ENCODE assay signal across 15 cellular contexts in the genomic region with DNA sequence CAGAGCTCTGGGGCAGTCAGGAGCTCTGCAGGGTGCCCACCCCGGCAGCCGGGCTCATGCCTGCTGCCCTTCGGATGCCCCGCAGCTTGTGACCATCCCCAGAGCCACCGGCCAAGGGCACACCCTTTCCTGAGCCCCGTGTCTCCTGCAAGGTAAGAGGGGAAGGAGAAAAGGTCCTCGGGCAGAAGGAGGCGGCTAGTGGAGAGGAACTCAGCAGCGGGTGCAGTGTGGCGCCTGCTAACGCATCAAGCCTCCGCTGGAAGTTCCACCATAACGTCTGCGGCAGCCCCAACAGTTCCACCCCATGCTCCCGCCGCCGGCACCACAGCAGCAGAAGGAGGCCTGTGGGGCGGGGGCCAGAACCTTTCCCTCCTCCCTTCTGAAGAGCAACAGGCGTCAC. TPM values are rescaled to one million over a fixed set of nuclear protein-coding genes. Genes with fewer than 3 reads are reported as not detected.
A peak's percentile ranks its signal among the peaks of the same experiment; 100 is the strongest.
DNase-seq lines count a peak whose midpoint lies in the region; ATAC-seq, FAIRE-seq and TF ChIP-seq lines count a peak whose summit lies in the region.
"Had no signal": no experiment of that assay in that cellular context is flagged by ENCODE, and none has a peak within 500 bp of the region (broad histone marks: within the 10 kb centered on the region; RNA-seq: fewer than 3 reads in every experiment).

No MANE protein-coding gene starts in this region.

- no peaks in the 10 kb centered on the region for H3K36me3 Mint-ChIP-seq in activated naive CD4-positive, alpha-beta T cell treated with anti-CD3 and anti-CD28 coated beads, Interleukin-2, amount 10 ng/mL, durations not matched to agents 7 days and 5 days
- no peaks in the 10 kb centered on the region for H3K36me3 Mint-ChIP-seq in WTC11
- no peaks in the 10 kb centered on the region for H3K36me3 Mint-ChIP-seq in stimulated activated effector memory CD8-positive, alpha-beta T cell treated with anti-CD3 and anti-CD28 coated beads, Interleukin-12 subunit alpha, Interleukin-12 subunit beta, amount 100 ng/mL, for 72 hours

- no TSS peak for BruUV-seq in HepG2 (replicated peaks; lab: Mats Ljungman, UMichigan)

- no peak overlapping the region for H3K27ac ChIP-seq in colonic mucosa
- H3K27ac ChIP-seq in HepG2 (ENCODE audit: extremely low read length, insufficient read depth, low read length) = no peak overlapping the region
- H3K27ac ChIP-seq: gastroesophageal sphincter, skin epidermis had no signal

- H3K27ac Mint-ChIP-seq in activated naive CD4-positive, alpha-beta T cell treated with anti-CD3 and anti-CD28 coated beads, Interleukin-2, amount 10 ng/mL, durations not matched to agents 7 days and 5 days = no peak overlapping the region
- no peak overlapping the region for H3K27ac Mint-ChIP-seq in WTC11
- no peak overlapping the region for H3K27ac Mint-ChIP-seq in stimulated activated effector memory CD8-positive, alpha-beta T cell treated with anti-CD3 and anti-CD28 coated beads, Interleukin-12 subunit alpha, Interleukin-12 subunit beta, amount 100 ng/mL, for 72 hours
- H3K27ac Mint-ChIP-seq: dendritic cell treated with granulocyte-macrophage colony-stimulating factor and Interleukin-4, amounts not matched to agents 40 ng/mL and 50 ng/mL, for 4 days; HFFc6 had no signal

- H3K4me1 ChIP-seq in iPS-15b (ENCODE audit: control insufficient read depth, insufficient read depth, low read length) = peaks cover 9% of the 10 kb centered on the region
- H3K4me1 ChIP-seq in colonic mucosa = no peaks in the 10 kb centered on the region
- H3K4me1 ChIP-seq in HepG2 (ENCODE audit: insufficient read depth, low read length) = no peaks in the 10 kb centered on the region

- H3K4me2 ChIP-seq in HepG2 (ENCODE audit: low read depth, low read length) = no peak overlapping the region

- H3K4me3 Mint-ChIP-seq in activated naive CD4-positive, alpha-beta T cell treated with anti-CD3 and anti-CD28 coated beads, Interleukin-2, amount 10 ng/mL, durations not matched to agents 7 days and 5 days = peak overlapping the region; percentile 26
- peak overlapping the region; percentile 60 for H3K4me3 Mint-ChIP-seq in WTC11
- peak overlapping the region; percentile 35 for H3K4me3 Mint-ChIP-seq in stimulated activated effector memory CD8-positive, alpha-beta T cell treated with anti-CD3 and anti-CD28 coated beads, Interleukin-12 subunit alpha, Interleukin-12 subunit beta, amount 100 ng/mL, for 72 hours
- H3K4me3 Mint-ChIP-seq: dendritic cell treated with granulocyte-macrophage colony-stimulating factor and Interleukin-4, amounts not matched to agents 40 ng/mL and 50 ng/mL, for 4 days; HFFc6 had no signal

- DNase-seq in activated naive CD4-positive, alpha-beta T cell treated with anti-CD3 and anti-CD28 coated beads, Interleukin-2, amount 10 ng/mL, durations not matched to agents 7 days and 5 days = peak; percentile 27
- no peak for DNase-seq in activated naive CD4-positive, alpha-beta T cell (lab: John Stamatoyannopoulos, UW)
- DNase-seq in WTC11 (ENCODE audit: low spot score) (peak; percentile 47), colonic mucosa (no peak), HepG2 (ENCODE audit: low spot score) (no peak), CD1c-positive myeloid dendritic cell (ENCODE audit: extremely low spot score) (no peak)
- DNase-seq in stimulated activated effector memory CD8-positive, alpha-beta T cell treated with anti-CD3 and anti-CD28 coated beads, Interleukin-12 subunit alpha, Interleukin-12 subunit beta, amount 100 ng/mL, for 72 hours (ENCODE audit: low spot score in 2 of 2) = no peak
- DNase-seq: activated effector memory CD4-positive, alpha-beta T cell treated with anti-CD3 and anti-CD28 coated beads, Interleukin-2, amount 50 U/mL, for 16 hours; HFFc6; NCI-H1105; T-helper 9 cell had no signal

- POLR2A ChIA-PET in WTC11 (lab: Charles Lee) = interaction anchor here (0.7 to 1.0 kb wide), 2 partner anchors 73 to 1512 kb away, joined by 3 read pairs; no protein-coding TSS in a partner anchor
- POLR2A ChIA-PET in HepG2 (lab: Yijun Ruan, JAX) = no interaction called here

- H3K9ac ChIP-seq in iPS-15b (ENCODE audit: low read depth, low read length) (no peak overlapping the region), colonic mucosa (ENCODE audit: low read depth in 2 of 2, low read length in 2 of 2) (no peak overlapping the region), HepG2 (ENCODE audit: insufficient read depth, low read depth, low read length) (no peak overlapping the region)

- peaks cover 12% of the 10 kb centered on the region for H3K4me1 Mint-ChIP-seq in activated naive CD4-positive, alpha-beta T cell treated with anti-CD3 and anti-CD28 coated beads, Interleukin-2, amount 10 ng/mL, durations not matched to agents 7 days and 5 days
- H3K4me1 Mint-ChIP-seq in WTC11 = peaks cover 26% of the 10 kb centered on the region
- peaks cover 20% of the 10 kb centered on the region for H3K4me1 Mint-ChIP-seq in stimulated activated effector memory CD8-positive, alpha-beta T cell treated with anti-CD3 and anti-CD28 coated beads, Interleukin-12 subunit alpha, Interleukin-12 subunit beta, amount 100 ng/mL, for 72 hours

- H3K27me3 ChIP-seq in iPS-15b (ENCODE audit: control insufficient read depth, insufficient read depth, low read length) = peaks cover 31% of the 10 kb centered on the region
- H3K27me3 ChIP-seq in colonic mucosa = peaks cover 12% of the 10 kb centered on the region
- peaks cover 0 to 66% of the 10 kb centered on the region in 2 experiments; a peak in 4 of 5 replicates for H3K27me3 ChIP-seq in HepG2 (ENCODE audit: control insufficient read depth in 1 of 2, insufficient read depth in 2 of 2, low read length in 2 of 2)

- no peak for TF ChIP-seq RAD21 in HepG2 (CRISPR knock-in tag; IDR thresholded peaks at IDR 0.05)

- 14% methylated on average over 11 of the region's 19 CpGs for WGBS in HepG2 (ENCODE audit: low lambda C conversion rate)

- no peaks in the 10 kb centered on the region for H3K9me3 Mint-ChIP-seq in activated naive CD4-positive, alpha-beta T cell treated with anti-CD3 and anti-CD28 coated beads, Interleukin-2, amount 10 ng/mL, durations not matched to agents 7 days and 5 days
- no peaks in the 10 kb centered on the region for H3K9me3 Mint-ChIP-seq in WTC11
- no peaks in the 10 kb centered on the region for H3K9me3 Mint-ChIP-seq in stimulated activated effector memory CD8-positive, alpha-beta T cell treated with anti-CD3 and anti-CD28 coated beads, Interleukin-12 subunit alpha, Interleukin-12 subunit beta, amount 100 ng/mL, for 72 hours
- H3K9me3 Mint-ChIP-seq: dendritic cell treated with granulocyte-macrophage colony-stimulating factor and Interleukin-4, amounts not matched to agents 40 ng/mL and 50 ng/mL, for 4 days; HFFc6 had no signal

- peaks cover 74% of the 10 kb centered on the region for H3K27me3 Mint-ChIP-seq in activated naive CD4-positive, alpha-beta T cell treated with anti-CD3 and anti-CD28 coated beads, Interleukin-2, amount 10 ng/mL, durations not matched to agents 7 days and 5 days
- peaks cover 32% of the 10 kb centered on the region for H3K27me3 Mint-ChIP-seq in WTC11 (ENCODE audit: low read depth)

- peak overlapping the region; percentile 39 for H3K4me3 ChIP-seq in iPS-15b (ENCODE audit: low read depth, low read length)
- no peak overlapping the region for H3K4me3 ChIP-seq in colonic mucosa
- H3K4me3 ChIP-seq in HepG2 (replicated peaks in 1 of 3; ENCODE audit: insufficient read depth in 1 of 3, low read depth in 2 of 3, low read length in 3 of 3) = no peak overlapping the region
- H3K4me3 ChIP-seq: gastroesophageal sphincter, skin epidermis had no signal

- FAIRE-seq in HepG2 (lab: Jason Lieb, UNC) = no peak

- H4K20me1 ChIP-seq in HepG2 (ENCODE audit: insufficient read depth, low read length) = no peaks in the 10 kb centered on the region

- intact Hi-C loops in colonic mucosa (cut with DNase I) (no loop called here), HepG2 (cut with micrococcal nuclease; ENCODE audit: unreplicated experiment) (no loop called here)

- TF ChIP-seq EP300 in HepG2 (IDR thresholded peaks at IDR 0.05; ENCODE audit: low read depth in 2 of 2, low read length in 2 of 2) (no peak), HepG2 (CRISPR knock-in tag; IDR thresholded peaks at IDR 0.05; ENCODE audit: borderline replicate concordance) (no peak)

- in situ Hi-C loops in HepG2 (cut with HindIII; ENCODE audit: extremely low pct_ligation_motif_present, low pct_unique_long_range_greater_than_20kb) = no loop called here

- CTCF ChIA-PET in activated naive CD4-positive, alpha-beta T cell treated with anti-CD3 and anti-CD28 coated beads, Interleukin-2, amount 10 ng/mL, durations not matched to agents 7 days and 5 days (lab: Charles Lee) = no interaction called here
- CTCF ChIA-PET in WTC11 (lab: Charles Lee) = interaction anchor here (1.0 to 1.7 kb wide), 5 partner anchors 8 to 139 kb away, joined by 3 to 10 read pairs (median 4); no protein-coding TSS in a partner anchor
- CTCF ChIA-PET in HepG2 (lab: Yijun Ruan, JAX; ENCODE audit: low intra/inter-chr PET ratio, low total read pairs) = no interaction called here

- H3K9me3 ChIP-seq in iPS-15b (ENCODE audit: control insufficient read depth, insufficient read depth, low read length) (no peaks in the 10 kb centered on the region), colonic mucosa (no peaks in the 10 kb centered on the region), HepG2 (ENCODE audit: low read length) (no peaks in the 10 kb centered on the region)
- H3K9me3 ChIP-seq: gastroesophageal sphincter had no signal

- H3K36me3 ChIP-seq in iPS-15b (ENCODE audit: control insufficient read depth, insufficient read depth, low read length) (no peaks in the 10 kb centered on the region), colonic mucosa (no peaks in the 10 kb centered on the region), HepG2 (replicated peaks in 1 of 2; ENCODE audit: control insufficient read depth in 1 of 2, insufficient read depth in 2 of 2, low read length in 2 of 2) (no peaks in the 10 kb centered on the region)
- H3K36me3 ChIP-seq: gastroesophageal sphincter had no signal

- TF ChIP-seq POLR2A in HepG2 (IDR thresholded peaks at IDR 0.05; ENCODE audit: insufficient read depth in 1 of 2, low read depth in 2 of 2, low read length in 2 of 2) = no peak

- no peaks in the 10 kb centered on the region for H3K79me2 ChIP-seq in HepG2 (ENCODE audit: insufficient read depth, low read length)

- H2AFZ ChIP-seq in HepG2 (ENCODE audit: low read length) = no peak overlapping the region

- TF ChIP-seq CTCF in WTC11 (IDR thresholded peaks at IDR 0.05) = no peak
- no peak for TF ChIP-seq CTCF in colonic mucosa (IDR thresholded peaks at IDR 0.05)
- TF ChIP-seq CTCF in HepG2 (CRISPR knock-in tag; IDR thresholded peaks at IDR 0.05) = no peak

- ATAC-seq in WTC11 = peak; percentile 35
- ATAC-seq in stimulated activated effector memory CD8-positive, alpha-beta T cell treated with anti-CD3 and anti-CD28 coated beads, Interleukin-12 subunit alpha, Interleukin-12 subunit beta, amount 100 ng/mL, for 72 hours = peak; percentile 38
- no peak for ATAC-seq in HepG2
- ATAC-seq: gastroesophageal sphincter had no signal

RNA-seq across cellular contexts. Expression of gene VWA5B1, which starts 0.9 kb away (rescaled TPM):
- total RNA-seq in WTC11 (2021) (1.1 to 1.5 TPM (median 1.4 TPM) in 3 replicates), colonic mucosa (under 1 TPM; 0.29 to 0.30 TPM), HepG2 (2016; rRNA removed; fragmentation: Illumina TruSeq; extraction: Trizol) (not detected in 2 replicates)
- total RNA-seq in HepG2 (2016; cell fraction: cytosol; rRNA removed; fragmentation: Illumina TruSeq; extraction: Trizol; ENCODE audit: low read depth) = not detected in 2 replicates
- total RNA-seq in HepG2 (2016; cell fraction: insoluble cytoplasmic fraction; rRNA removed; fragmentation: Illumina TruSeq; extraction: Trizol) = not detected in 2 replicates
- total RNA-seq in HepG2 (2016; cell fraction: membrane; rRNA removed; fragmentation: Illumina TruSeq; extraction: Trizol) = not detected in 2 replicates
- total RNA-seq in HepG2 (2016; cell fraction: nucleus; rRNA removed; fragmentation: Illumina TruSeq; extraction: Trizol) = not detected in 2 replicates
- not detected in 2 replicates for polyA plus RNA-seq in HepG2 (2011; rRNA removed)
- not detected in 2 replicates for polyA plus RNA-seq in HepG2 (2011; cell fraction: cytosol; rRNA removed)
- not detected in 2 replicates for polyA plus RNA-seq in HepG2 (2011; cell fraction: nucleus; rRNA removed)
- polyA plus RNA-seq in HepG2 (2012) = not detected in 2 replicates
- polyA plus RNA-seq in HepG2 (2016; cell fraction: cytosol; fragmentation: Illumina TruSeq; extraction: Trizol; ENCODE audit: low read depth) = not detected in 2 replicates
- polyA plus RNA-seq in HepG2 (2016; cell fraction: insoluble cytoplasmic fraction; fragmentation: Illumina TruSeq; extraction: Trizol; ENCODE audit: low read depth) = not detected in 2 replicates
- not detected in 2 replicates for polyA plus RNA-seq in HepG2 (2016; cell fraction: membrane; fragmentation: Illumina TruSeq; extraction: Trizol; ENCODE audit: low read depth)
- polyA plus RNA-seq in HepG2 (2016; cell fraction: nucleus; fragmentation: Illumina TruSeq; extraction: Trizol; ENCODE audit: insufficient read depth, low read depth) = not detected in 2 replicates
- not detected in 2 replicates for polyA minus RNA-seq in HepG2 (2011; rRNA and poly(A)+ RNA removed; ENCODE audit: low replicate concordance)
- not detected in 2 replicates for polyA minus RNA-seq in HepG2 (2011; cell fraction: cytosol; rRNA and poly(A)+ RNA removed)
- polyA minus RNA-seq in HepG2 (2011; cell fraction: nucleus; rRNA and poly(A)+ RNA removed) = not detected in 2 replicates
- total RNA-seq: HFFc6 had no signal

Comparison
In these comparisons a context has a peak if more than half of its experiments do, and no peak if none do; other contexts are left out.
1. DNase-seq: peak in activated naive CD4-positive, alpha-beta T cell treated with anti-CD3 and anti-CD28 coated beads, Interleukin-2, amount 10 ng/mL, durations not matched to agents 7 days and 5 days (single experiment) and WTC11 (single experiment); none in activated naive CD4-positive, alpha-beta T cell (0 of 4), stimulated activated effector memory CD8-positive, alpha-beta T cell treated with anti-CD3 and anti-CD28 coated beads, Interleukin-12 subunit alpha, Interleukin-12 subunit beta, amount 100 ng/mL, for 72 hours (0 of 2), colonic mucosa (single experiment), HepG2 (single experiment) and CD1c-positive myeloid dendritic cell (single experiment).
2. Peak in every context shown above with its lines, with median percentiles within 50 percentile points of each other: H3K4me3 Mint-ChIP-seq.